Comparison of ENCODE assay signal across 12 cellular contexts in the genomic region with DNA sequence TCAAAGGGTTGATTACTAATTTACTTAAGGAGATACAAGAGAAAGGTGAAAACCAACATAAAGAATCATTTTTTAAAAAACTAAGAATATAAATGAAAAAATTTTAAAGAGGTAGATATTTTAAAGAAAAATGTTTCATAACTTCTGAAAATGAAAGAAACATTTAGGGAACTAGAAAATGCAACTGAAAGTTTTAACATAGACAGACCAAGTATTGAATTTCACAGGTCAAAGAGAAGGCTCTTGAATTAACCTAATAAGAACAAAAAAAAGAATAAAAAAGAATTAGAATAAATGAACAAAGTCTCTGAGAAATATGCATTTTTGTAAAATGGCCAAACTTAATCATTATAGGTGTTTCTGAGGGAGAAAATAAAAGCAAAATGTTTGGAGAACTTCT.
A peak's percentile ranks its signal among the peaks of the same experiment; 100 is the strongest.
DNase-seq lines count a peak whose midpoint lies in the region; ATAC-seq and FAIRE-seq lines count a peak whose summit lies in the region.
"Had no signal": no experiment of that assay in that cellular context is flagged by ENCODE, and none has a peak within 500 bp of the region (broad histone marks: within the 10 kb centered on the region; RNA-seq: fewer than 3 reads in every experiment).

No MANE protein-coding gene starts in this region.

- ATAC-seq in GM19395 (IDR thresholded peaks at IDR 0.05; ENCODE audit: unreplicated experiment) (peak; percentile 70), GM21786 (IDR thresholded peaks at IDR 0.05; ENCODE audit: unreplicated experiment) (peak; percentile 60), HG03139 (IDR thresholded peaks at IDR 0.05; ENCODE audit: unreplicated experiment) (peak; percentile 60)
- ATAC-seq: activated T-cell treated with anti-CD3 and anti-CD28 coated beads, Interleukin-2, amount 50 U/mL, for 4 hours had no signal

- no peak for DNase-seq in NCI-H1417 (lab: John Stamatoyannopoulos, UW)
- DNase-seq in stimulated activated CD4-positive, alpha-beta T cell treated with anti-CD3 and anti-CD28 coated beads, Interleukin-4, amount 100 ng/mL, for 24 hours, result no peak
- DNase-seq in activated effector memory CD4-positive, alpha-beta T cell treated with anti-CD3 and anti-CD28 coated beads, Interleukin-2, amount 50 U/mL, for 16 hours, result no peak
- DNase-seq: activated naive CD8-positive, alpha-beta T cell treated with anti-CD3 and anti-CD28 coated beads for 36 hours; activated T-cell treated with anti-CD3 and anti-CD28 coated beads, Interleukin-2, amount 50 U/mL, for 4 hours; AML-193; Calu3; NCI-H2171 had no signal

- FAIRE-seq in islet of Langerhans (lab: Jason Lieb, UNC), result peak; percentile 41
